In genomic region chr2:30300456-30301221, GRCh38 we compare ENCODE assay signal across 11 cellular contexts.
DNase-seq lines count a peak whose midpoint lies in the region; ATAC-seq and TF ChIP-seq lines count a peak whose summit lies in the region.
"Had no signal": no experiment of that assay in that cellular context is flagged by ENCODE, and none has a peak within 500 bp of the region (broad histone marks: within the 10 kb centered on the region; RNA-seq: fewer than 3 reads in every experiment).

No MANE protein-coding gene starts in this region.

- intact Hi-C loops in IMR-90 (cut with micrococcal nuclease) = loop anchor here (1.0 to 5.0 kb wide), 8 partner anchors 48 to 407 kb away; partner anchors contain the start of genes LBH and LCLAT1

- H3K27ac ChIP-seq in AG04450 (ENCODE audit: low read depth, low read length) (peak overlapping the region; percentile 99), IMR-90 (ENCODE audit: insufficient read depth, low read length) (peak overlapping the region; percentile 88), fibroblast of lung (ENCODE audit: insufficient read depth, low read length) (peak overlapping the region; percentile 93), mucosa of rectum (ENCODE audit: low read depth in 2 of 2, low read length in 2 of 2) (peak overlapping the region; percentile 41 to 55)

- H4K91ac ChIP-seq in IMR-90 (ENCODE audit: insufficient read depth, low read depth, low read length) = peak overlapping the region; percentile 99

- no peak; the same call in 1 of the 2 replicates for TF ChIP-seq POLR2A in IMR-90 (IDR thresholded peaks at IDR 0.05; ENCODE audit: low read depth, low read length)

- CTCF ChIA-PET in AG04450 (lab: Charles Lee) = interaction anchor here (0.7 to 4.6 kb wide), 7 partner anchors 9 to 411 kb away, joined by 3 to 24 read pairs (median 6); no protein-coding TSS in a partner anchor
- CTCF ChIA-PET in IMR-90 (lab: Yijun Ruan, JAX) = interaction anchor here (0.7 to 2.2 kb wide), 4 partner anchors 67 to 411 kb away, joined by 3 to 7 read pairs (median 4); no protein-coding TSS in a partner anchor

- no peaks in the 10 kb centered on the region for H3K79me2 ChIP-seq in fibroblast of lung (ENCODE audit: control insufficient read depth, insufficient read depth, low read length)

- H3K36me3 ChIP-seq in IMR-90 (ENCODE audit: control insufficient read depth, insufficient read depth, low read length) (no peaks in the 10 kb centered on the region), fibroblast of lung (ENCODE audit: control insufficient read depth, insufficient read depth, low read length) (no peaks in the 10 kb centered on the region), mucosa of rectum (ENCODE audit: control insufficient read depth in 2 of 2, insufficient read depth in 2 of 2, low read length in 2 of 2) (no peaks in the 10 kb centered on the region)

- H2BK5ac ChIP-seq in IMR-90 (ENCODE audit: low read depth, low read length, poor library complexity, severe bottlenecking) = peak overlapping the region; percentile 96

- POLR2A ChIA-PET in AG04450 (lab: Yijun Ruan, JAX) = interaction anchor here (0.6 to 3.9 kb wide), 24 partner anchors 9 to 365 kb away, joined by 3 to 81 read pairs (median 4); partner anchors contain the start of genes LBH and LCLAT1
- POLR2A ChIA-PET in IMR-90 (lab: Charles Lee; ENCODE audit: unreplicated experiment) = interaction anchor here (0.6 to 1.4 kb wide), 10 partner anchors 12 to 366 kb away, joined by 3 to 10 read pairs (median 4); no protein-coding TSS in a partner anchor

- peak overlapping the region; percentile 91 for H2AK9ac ChIP-seq in IMR-90 (replicated peaks; ENCODE audit: low read depth, low read length, poor library complexity)

- H4K5ac ChIP-seq in IMR-90 (ENCODE audit: low read depth, low read length) = peak overlapping the region; percentile 68

- peaks cover 3% of the 10 kb centered on the region for H3K9me3 ChIP-seq in AG04450 (ENCODE audit: control insufficient read depth, insufficient read depth, low read length)
- H3K9me3 ChIP-seq in IMR-90 (ENCODE audit: control insufficient read depth, insufficient read depth, low read length) = no peaks in the 10 kb centered on the region
- no peaks in the 10 kb centered on the region for H3K9me3 ChIP-seq in fibroblast of lung (ENCODE audit: control insufficient read depth, insufficient read depth, low read depth, low read length)
- no peaks in the 10 kb centered on the region for H3K9me3 ChIP-seq in mucosa of rectum (ENCODE audit: control insufficient read depth in 2 of 2, low read length in 2 of 2)

- H2AFZ ChIP-seq in IMR-90 (replicated peaks; ENCODE audit: low read length, poor library complexity) (peak overlapping the region; percentile 68), fibroblast of lung (ENCODE audit: low read length) (no peak overlapping the region)

- BruUV-seq in IMR-90 (replicated peaks; lab: Mats Ljungman, UMichigan) = no TSS peak

- TF ChIP-seq CTCF in AG04450 (IDR thresholded peaks at IDR 0.05; ENCODE audit: low read depth, low read length) = no peak
- no peak for TF ChIP-seq CTCF in IMR-90 (conservative IDR thresholded peaks at IDR 0.05; ENCODE audit: low read depth, low read length)
- no peak for TF ChIP-seq CTCF in fibroblast of lung (conservative IDR thresholded peaks at IDR 0.05 in 1 of 2, IDR thresholded peaks at IDR 0.05 in 1 of 2; ENCODE audit: low read depth in 1 of 2, low read length in 2 of 2)
- no peak for TF ChIP-seq CTCF in GM20000 (IDR thresholded peaks at IDR 0.05; ENCODE audit: extremely low read depth, missing control alignments)

- H3K14ac ChIP-seq in IMR-90 (replicated peaks; ENCODE audit: low read depth, low read length) = peak overlapping the region; percentile 97

- peak overlapping the region; percentile 100 for H2BK120ac ChIP-seq in IMR-90 (ENCODE audit: low read depth, low read length)

- H3K27me3 ChIP-seq in AG04450 (ENCODE audit: control insufficient read depth, insufficient read depth, low read length) (no peaks in the 10 kb centered on the region), IMR-90 (ENCODE audit: control insufficient read depth, insufficient read depth, low read length) (no peaks in the 10 kb centered on the region), fibroblast of lung (ENCODE audit: control insufficient read depth, insufficient read depth, low read length) (no peaks in the 10 kb centered on the region), mucosa of rectum (ENCODE audit: control insufficient read depth in 2 of 2, insufficient read depth in 2 of 2, low read length in 2 of 2) (no peaks in the 10 kb centered on the region)

- peak overlapping the region; percentile 99 for H3K23ac ChIP-seq in IMR-90 (ENCODE audit: low read depth, low read length)

- in situ Hi-C loops in IMR-90 (cut with MboI; ENCODE audit: low sequenced_read_pairs) = no loop called here

- H3K4me2 ChIP-seq in IMR-90 (ENCODE audit: low read depth, low read length) (peak overlapping the region; percentile 11), fibroblast of lung (ENCODE audit: extremely low read depth, insufficient read depth, low read length) (peak overlapping the region; percentile 45)

- WGBS in IMR-90 (ENCODE audit: extremely low coverage in 2 of 2, insufficient read length in 1 of 2), 2 experiments = 0% methylated on average over 1 of the region's 6 CpGs; no CpG with 5 or more reads in 1 of the 2 experiments

- peak overlapping the region; percentile 63 for H3K9ac ChIP-seq in IMR-90 (ENCODE audit: low read depth, low read length)
- peak overlapping the region; percentile 9 for H3K9ac ChIP-seq in fibroblast of lung (ENCODE audit: insufficient read depth, low read length)
- H3K9ac ChIP-seq in mucosa of rectum (ENCODE audit: low read depth in 1 of 2, low read length in 2 of 2) = no peak overlapping the region

- H3K79me1 ChIP-seq in IMR-90 (ENCODE audit: low read depth in 1 of 2, low read length in 2 of 2) = peaks cover 11 to 51% of the 10 kb centered on the region in 2 experiments; a peak in 3 of 4 replicates

- DNase-seq in AG04450 (ENCODE audit: low read depth, low spot score) = peak; percentile 96
- peak; percentile 96 for DNase-seq in IMR-90
- DNase-seq in fibroblast of lung (ENCODE audit: low read depth in 2 of 2) = peak; percentile 72 to 93
- no peak for DNase-seq in GM20000 (ENCODE audit: low spot score)
- DNase-seq in D341Med (ENCODE audit: low spot score) = no peak
- no peak for DNase-seq in activated CD4-positive, alpha-beta T cell treated with anti-CD3 and anti-CD28 coated beads for 48 hours
- no peak for DNase-seq in dedifferentiated amniotic fluid mesenchymal stem cell (ENCODE audit: extremely low spot score)
- DNase-seq: KG1; NCI-H446 treated with DMSO at 0.1 percent for 48 hours; stimulated activated CD4-positive, alpha-beta T cell treated with anti-CD3 and anti-CD28 coated beads, Interleukin-4, amount 100 ng/mL, for 24 hours had no signal

- dilution Hi-C loops in IMR-90 (cut with HindIII; ENCODE audit: low sequenced_read_pairs, unreplicated experiment) = no loop called here

- no peaks in the 10 kb centered on the region for H4K20me1 ChIP-seq in IMR-90 (ENCODE audit: insufficient read depth, low read length)
- H4K20me1 ChIP-seq in fibroblast of lung (ENCODE audit: control insufficient read depth, extremely low read depth, insufficient read depth, low read length) = no peaks in the 10 kb centered on the region

- peak; percentile 71 for ATAC-seq in IMR-90 (ENCODE audit: low read depth)

- no peak; the same call in none of the 2 replicates for TF ChIP-seq RAD21 in IMR-90 (IDR thresholded peaks at IDR 0.05; ENCODE audit: low read length)

- H3K18ac ChIP-seq in IMR-90 (ENCODE audit: low read depth, low read length) = peak overlapping the region; percentile 83

- H2BK20ac ChIP-seq in IMR-90 (ENCODE audit: low read depth, low read length) = peak overlapping the region; percentile 99

- peak overlapping the region; percentile 92 to 99 for H4K8ac ChIP-seq in IMR-90 (ENCODE audit: low read depth in 2 of 2, low read length in 2 of 2)

- peak overlapping the region; percentile 94 for H2AK5ac ChIP-seq in IMR-90 (ENCODE audit: low read depth, low read length)

- H3K56ac ChIP-seq in IMR-90 (ENCODE audit: extremely low read depth, insufficient read depth, low read length) = peak overlapping the region; percentile 100

- peaks cover 25% of the 10 kb centered on the region for H3K9me1 ChIP-seq in IMR-90 (ENCODE audit: insufficient read depth, low read length)

- H3K4me1 ChIP-seq in IMR-90 (ENCODE audit: control insufficient read depth, insufficient read depth, low read length) (peaks cover 25% of the 10 kb centered on the region), fibroblast of lung (ENCODE audit: control insufficient read depth, extremely low read depth, insufficient read depth, low read length) (peaks cover 27% of the 10 kb centered on the region), mucosa of rectum (ENCODE audit: control insufficient read depth in 2 of 2, insufficient read depth in 2 of 2, low read length in 2 of 2) (no peaks in the 10 kb centered on the region)

- H3K4ac ChIP-seq in IMR-90 (ENCODE audit: low read depth, low read length) = peak overlapping the region; percentile 99

- H2BK15ac ChIP-seq in IMR-90 (ENCODE audit: low read depth, low read length) = peak overlapping the region; percentile 97

- H3K4me3 ChIP-seq in AG04450 (ENCODE audit: low read depth, low read length) (no peak overlapping the region), IMR-90 (ENCODE audit: insufficient read depth, low read depth, low read length) (no peak overlapping the region), fibroblast of lung (replicated peaks in 1 of 4; ENCODE audit: control extremely low read depth in 1 of 4, insufficient read depth in 1 of 4, low read depth in 3 of 4, low read length in 4 of 4) (no peak overlapping the region), mucosa of rectum (ENCODE audit: low read length in 2 of 2) (no peak overlapping the region)

TF ChIP-seq in IMR-90, 13 proteins besides CTCF, POLR2A, EP300 and RAD21 (continues in another document):
- peak; percentile 5 for TF ChIP-seq SMC3 (IDR thresholded peaks at IDR 0.05; ENCODE audit: low read depth, low read length)
- TF ChIP-seq MXI1 (IDR thresholded peaks at IDR 0.05; ENCODE audit: borderline replicate concordance, low read depth, low read length) = no peak
- TF ChIP-seq ELK1 (IDR thresholded peaks at IDR 0.05; ENCODE audit: borderline replicate concordance, low read depth, low read length) = no peak
- TF ChIP-seq MAFK (IDR thresholded peaks at IDR 0.05; ENCODE audit: low read depth, low read length) = no peak
- peak; percentile 43; the same call in 1 of the 2 replicates for TF ChIP-seq BHLHE40 (IDR thresholded peaks at IDR 0.05; ENCODE audit: low read depth, low read length)
- peak; percentile 6; the same call in 1 of the 2 replicates for TF ChIP-seq FOS (IDR thresholded peaks at IDR 0.05; ENCODE audit: low read depth, low read length)

Comparison
In these comparisons a context has a peak if more than half of its experiments do, and no peak if none do; other contexts are left out.
1. DNase-seq: peak in AG04450 (single experiment), IMR-90 (single experiment) and fibroblast of lung (2 of 2); none in GM20000 (single experiment), D341Med (single experiment), activated CD4-positive, alpha-beta T cell treated with anti-CD3 and anti-CD28 coated beads for 48 hours (single experiment) and dedifferentiated amniotic fluid mesenchymal stem cell (single experiment).
2. H3K27ac ChIP-seq: peak in every context shown above with its lines; median percentile 99 in AG04450; 93 in fibroblast of lung; 88 in IMR-90; 48 in mucosa of rectum.
3. H3K9ac ChIP-seq: peak in IMR-90 (single experiment) and fibroblast of lung (single experiment); none in mucosa of rectum (0 of 2).